Comparison of ENCODE assay signal across 9 cellular contexts in the genomic region with DNA sequence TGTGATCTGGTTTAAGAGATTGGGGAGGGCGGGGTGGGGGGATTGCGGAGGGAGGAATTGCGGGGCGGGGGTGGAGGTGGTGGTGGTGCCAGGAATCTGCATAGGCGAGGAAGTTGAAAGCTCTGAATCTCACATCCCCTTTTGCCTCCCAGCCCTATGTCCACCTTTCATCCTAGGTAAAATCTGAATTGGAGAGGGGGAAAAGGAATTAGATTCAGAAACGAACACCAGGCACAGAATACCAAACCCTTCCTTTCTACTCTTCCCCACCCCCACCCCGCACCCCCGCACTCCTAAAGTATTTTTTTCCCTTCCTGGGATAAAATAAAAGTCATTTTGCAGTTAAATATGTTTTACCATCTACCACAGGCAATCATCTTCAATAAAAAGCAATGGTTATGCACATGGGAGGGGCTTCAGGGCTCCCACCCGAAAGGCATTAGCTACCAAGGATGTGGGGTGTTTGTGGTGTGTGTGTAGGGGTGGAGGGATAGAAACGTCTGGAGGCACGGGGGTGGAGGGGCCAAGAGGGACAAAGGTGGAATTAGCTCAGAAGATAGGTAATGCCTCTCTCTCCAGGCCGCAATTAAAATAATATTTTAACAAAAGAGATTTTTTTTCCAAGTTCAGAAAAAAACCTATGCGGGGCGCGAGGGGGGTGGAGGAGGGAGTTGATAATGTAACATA. TPM values are rescaled to one million over a fixed set of nuclear protein-coding genes. Genes with fewer than 3 reads are reported as not detected.
A peak's percentile ranks its signal among the peaks of the same experiment; 100 is the strongest.
DNase-seq lines count a peak whose midpoint lies in the region; ATAC-seq, FAIRE-seq and TF ChIP-seq lines count a peak whose summit lies in the region.
"Had no signal": no experiment of that assay in that cellular context is flagged by ENCODE, and none has a peak within 500 bp of the region (broad histone marks: within the 10 kb centered on the region; RNA-seq: fewer than 3 reads in every experiment).

No MANE protein-coding gene starts in this region.

- TF ChIP-seq CTCF in H1 (IDR thresholded peaks at IDR 0.05; ENCODE audit: control extremely low read depth in 1 of 3, insufficient read depth in 1 of 3, low read depth in 1 of 3, low read length in 3 of 3) = no peak
- TF ChIP-seq CTCF in ovary (IDR thresholded peaks at IDR 0.05) = no peak

- TF ChIP-seq EP300 in H1 (IDR thresholded peaks at IDR 0.05; ENCODE audit: borderline replicate concordance in 1 of 2, low read depth in 2 of 2, low read length in 2 of 2) (no peak), ovary (IDR thresholded peaks at IDR 0.05) (no peak)

- peaks cover 28% of the 10 kb centered on the region for H3K23me2 ChIP-seq in H1 (ENCODE audit: low read depth, low read length)

- H2BK15ac ChIP-seq in H1 (ENCODE audit: low read length) = no peak overlapping the region

- no peak for TF ChIP-seq RAD21 in H1 (IDR thresholded peaks at IDR 0.05 in 1 of 2, conservative IDR thresholded peaks at IDR 0.05 in 1 of 2; ENCODE audit: low read depth in 2 of 2, low read length in 2 of 2)

- H3K23ac ChIP-seq in H1 (ENCODE audit: insufficient read length) = no peak overlapping the region

- H3K4ac ChIP-seq in H1 (replicated peaks; ENCODE audit: insufficient read length, low read depth, low read length) = no peak overlapping the region

- H2AFZ ChIP-seq in H1 (ENCODE audit: low read length) = no peak overlapping the region

- no peak overlapping the region for H3K56ac ChIP-seq in H1 (replicated peaks; ENCODE audit: insufficient read length, low read depth, low read length)

- POLR2A ChIA-PET in H1 (lab: Charles Lee; ENCODE audit: partially characterized antibody) = interaction anchor here (1.0 to 1.5 kb wide), 9 partner anchors 9 to 1025 kb away, joined by 3 to 7 read pairs (median 4); no protein-coding TSS in a partner anchor

- H4K8ac ChIP-seq in H1 (ENCODE audit: extremely low read depth, insufficient read depth, low read length) = no peak overlapping the region

- no peak for FAIRE-seq in H1 (lab: Jason Lieb, UNC)

- H3K27ac ChIP-seq in H1 (ENCODE audit: low read depth, low read length) = no peak overlapping the region
- peak overlapping the region in 1 of 2 donors; percentile 86 for H3K27ac ChIP-seq in ovary
- H3K27ac ChIP-seq: HL-60 had no signal

- H3K27me3 ChIP-seq in H1 (replicated peaks in 1 of 4; ENCODE audit: control insufficient read depth in 3 of 4, extremely low read depth in 1 of 4, insufficient read depth in 3 of 4, low read length in 3 of 4) (peaks cover 0 to 25% (median 19%) of the 10 kb centered on the region in 4 experiments; a peak in 6 of 7 replicates), ovary (no peaks in the 10 kb centered on the region)

- ATAC-seq in GM18511 (IDR thresholded peaks at IDR 0.05; ENCODE audit: unreplicated experiment) (no peak), GM18517 (IDR thresholded peaks at IDR 0.05; ENCODE audit: unreplicated experiment) (no peak)

- no peak overlapping the region for H2BK120ac ChIP-seq in H1 (replicated peaks; ENCODE audit: low read depth, low read length)

- TF ChIP-seq POLR2A in H1 (IDR thresholded peaks at IDR 0.05; ENCODE audit: control extremely low read depth in 1 of 2, low read depth in 2 of 2, low read length in 2 of 2) = no peak
- TF ChIP-seq POLR2A in ovary (IDR thresholded peaks at IDR 0.05) = no peak

- H4K5ac ChIP-seq in H1 (ENCODE audit: insufficient read length, low read depth, low read length) = no peak overlapping the region

- H4K20me1 ChIP-seq in H1 (replicated peaks in 1 of 2; ENCODE audit: control insufficient read depth in 1 of 2, insufficient read depth in 2 of 2, low read length in 2 of 2) = no peaks in the 10 kb centered on the region

- CTCF ChIA-PET in H1 (lab: Charles Lee; ENCODE audit: partially characterized antibody) = interaction anchor here (0.6 to 5.4 kb wide), 18 partner anchors 11 to 817 kb away, joined by 3 to 32 read pairs (median 3); no protein-coding TSS in a partner anchor

- no peaks in the 10 kb centered on the region for H3K79me2 ChIP-seq in H1 (ENCODE audit: control insufficient read depth in 1 of 2, insufficient read depth in 2 of 2, low read length in 2 of 2)

- H3K36me3 ChIP-seq in ES-I3 (ENCODE audit: insufficient read depth, low read length) (no peaks in the 10 kb centered on the region), H1 (ENCODE audit: control insufficient read depth in 2 of 4, insufficient read depth in 4 of 4, low read length in 3 of 4) (no peaks in the 10 kb centered on the region), ovary (no peaks in the 10 kb centered on the region)

- no peak overlapping the region for H2AK5ac ChIP-seq in H1 (ENCODE audit: low read depth, low read length)

- H3K4me2 ChIP-seq in H1 (ENCODE audit: insufficient read depth in 1 of 2, low read depth in 2 of 2, low read length in 2 of 2) = peak overlapping the region; percentile 94 to 97

- H4K91ac ChIP-seq in H1 (replicated peaks; ENCODE audit: insufficient read length, low read length) = no peak overlapping the region

- H3K9me3 ChIP-seq in ES-I3 (ENCODE audit: control insufficient read depth, insufficient read depth, low read length) (no peaks in the 10 kb centered on the region), H1 (ENCODE audit: insufficient read depth in 2 of 2, low read depth in 1 of 2, low read length in 1 of 2) (no peaks in the 10 kb centered on the region), ovary (no peaks in the 10 kb centered on the region)

- no peak overlapping the region for H2BK20ac ChIP-seq in H1 (ENCODE audit: low read length)

- H3K4me1 ChIP-seq in ES-I3 (ENCODE audit: insufficient read depth, low read length) = peaks cover 13% of the 10 kb centered on the region
- peaks cover 12 to 27% (median 17%) of the 10 kb centered on the region in 4 experiments for H3K4me1 ChIP-seq in H1 (replicated peaks in 1 of 4; ENCODE audit: control insufficient read depth in 3 of 4, insufficient read depth in 4 of 4, low read length in 3 of 4)
- peaks cover 20% of the 10 kb centered on the region for H3K4me1 ChIP-seq in ovary (ENCODE audit: insufficient read depth)

- DNase-seq in NCI-H1694 treated with DMSO at 0.1 percent for 48 hours (lab: John Stamatoyannopoulos, UW) = peak; percentile 41
- no peak for DNase-seq in H1 (ENCODE audit: low read depth in 1 of 2, low spot score in 2 of 2)
- peak in 3 of 5 donors; percentile 24 to 37 (median 33) for DNase-seq in ovary
- no peak for DNase-seq in NCI-H2081 treated with DMSO at 0.1 percent for 48 hours (lab: John Stamatoyannopoulos, UW)
- DNase-seq in hepatic stellate cell (ENCODE audit: low spot score) = no peak

- no peak overlapping the region for H2BK12ac ChIP-seq in H1 (ENCODE audit: low read depth, low read length)

- intact Hi-C loops in ovary (cut with DNase I) = loop anchor here in 3 of 4 donors (5.0 to 10.0 kb wide), 5 partner anchors 491 to 819 kb away; no protein-coding TSS in a partner anchor

- H3K18ac ChIP-seq in H1 (ENCODE audit: extremely low read depth, low read length) = no peak overlapping the region

- WGBS in H1 (ENCODE audit: extremely low coverage in 1 of 2, insufficient coverage in 1 of 2, insufficient read length in 1 of 2, insufficient replicate concordance in 2 of 2, low coverage in 1 of 2, low lambda C conversion rate in 2 of 2, missing lambda C conversion rate in 1 of 2), 2 experiments = 2% methylated on average over 10 of the region's 15 CpGs; no CpG with 5 or more reads in 1 of the 2 experiments
- 1 to 2% (median 2%) methylated on average over 15 of the region's 15 CpGs for WGBS in ovary, 3 donors

- H3K9ac ChIP-seq in ES-I3 (ENCODE audit: low read depth, low read length) = peak overlapping the region; percentile 59; the same call in 1 of the 2 replicates
- no peak overlapping the region for H3K9ac ChIP-seq in H1 (replicated peaks in 1 of 4; ENCODE audit: extremely low read depth in 1 of 4, low read depth in 3 of 4, low read length in 3 of 4)

- no peak overlapping the region for H2BK5ac ChIP-seq in H1 (ENCODE audit: low read depth, low read length)

- H3K4me3 ChIP-seq in H1 (ENCODE audit: extremely low read depth in 1 of 4, insufficient read depth in 2 of 4, low read depth in 3 of 4, low read length in 4 of 4) (peak overlapping the region; percentile 52 to 71 (median 69)), ovary (peak overlapping the region; percentile 80)

- no peaks in the 10 kb centered on the region for H3K79me1 ChIP-seq in H1 (ENCODE audit: low read depth, low read length)

- no peak overlapping the region for H3K14ac ChIP-seq in H1 (ENCODE audit: insufficient read length)

TF ChIP-seq in H1, 55 proteins besides CTCF, POLR2A, EP300 and RAD21 (continues in another document):
- TF ChIP-seq SIRT6 (IDR thresholded peaks at IDR 0.05; ENCODE audit: low read length) = no peak
- TF ChIP-seq SRF (IDR thresholded peaks at IDR 0.05; ENCODE audit: low read depth, low read length) = no peak
- no peak for TF ChIP-seq CBX8 (IDR thresholded peaks at IDR 0.05; ENCODE audit: borderline replicate concordance, low read depth, low read length)
- no peak for TF ChIP-seq PHF8 (conservative IDR thresholded peaks at IDR 0.05; ENCODE audit: low read depth, low read length)
- TF ChIP-seq NRF1 (IDR thresholded peaks at IDR 0.05; ENCODE audit: low read depth, low read length) = no peak
- TF ChIP-seq GABPA (IDR thresholded peaks at IDR 0.05; ENCODE audit: borderline replicate concordance, insufficient read depth, low read length) = no peak
- TF ChIP-seq CHD1 (IDR thresholded peaks at IDR 0.05; ENCODE audit: low read depth, low read length) = no peak
- TF ChIP-seq TAF7 (optimal IDR thresholded peaks at IDR 0.05; ENCODE audit: borderline replicate concordance, low read depth, low read length) = no peak
- TF ChIP-seq, protein P1, sequence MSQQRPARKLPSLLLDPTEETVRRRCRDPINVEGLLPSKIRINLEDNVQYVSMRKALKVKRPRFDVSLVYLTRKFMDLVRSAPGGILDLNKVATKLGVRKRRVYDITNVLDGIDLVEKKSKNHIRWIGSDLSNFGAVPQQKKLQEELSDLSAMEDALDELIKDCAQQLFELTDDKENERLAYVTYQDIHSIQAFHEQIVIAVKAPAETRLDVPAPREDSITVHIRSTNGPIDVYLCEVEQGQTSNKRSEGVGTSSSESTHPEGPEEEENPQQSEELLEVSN (IDR thresholded peaks at IDR 0.05) = no peak
- no peak for TF ChIP-seq EZH2 (IDR thresholded peaks at IDR 0.05; ENCODE audit: low read depth, low read length, severe bottlenecking)
- no peak for TF ChIP-seq SUZ12 (IDR thresholded peaks at IDR 0.05; ENCODE audit: low read length)

RNA-seq across cellular contexts. Expression of gene IGFBP5, which starts 1.8 kb away (rescaled TPM):
- total RNA-seq in H1 (2021; fragmentation: NEBNext Ultra II Directional; extraction: Animal tissue kit (Norgen Biotek cat#: 25700)) = 2.0 and 2.5 TPM in 2 replicates
- 2.2 and 4.4 TPM in 2 replicates for polyA plus RNA-seq in H1 (2011; rRNA removed)
- 2.9 TPM for polyA plus RNA-seq in H1 (2011; cell fraction: cytosol; rRNA removed)
- polyA plus RNA-seq in H1 (2011; cell fraction: nucleus; rRNA removed) = 3.6 TPM
- polyA plus RNA-seq in H1 (2012, experiment 1 of 2) = 1.7 to 2.1 TPM (median 2.0 TPM) in 4 replicates
- polyA plus RNA-seq in H1 (2012, experiment 2 of 2) = 1.0 TPM
- polyA plus RNA-seq in H1 (2013, experiment 1 of 2) = 2.8 TPM
- 3.4 TPM for polyA plus RNA-seq in H1 (2013, experiment 2 of 2)
- polyA minus RNA-seq in H1 (2011; rRNA and poly(A)+ RNA removed) = 2.0 and 3.6 TPM in 2 replicates
- 2.9 TPM for polyA minus RNA-seq in H1 (2011; cell fraction: cytosol; rRNA and poly(A)+ RNA removed)
- 2.8 TPM for polyA minus RNA-seq in H1 (2011; cell fraction: nucleus; rRNA and poly(A)+ RNA removed)
- 1,000 to 10,000 TPM in 6 of 7 donors, 100 to 1,000 TPM in 1; 718 to 3,214 (median 2,824) TPM for total RNA-seq in ovary
- polyA plus RNA-seq in ovary = 1,000 to 10,000 TPM in 1 of 2 donors, 100 to 1,000 TPM in 1; 929 to 1,464 TPM

Comparison
In these comparisons a context has a peak if more than half of its experiments do, and no peak if none do; other contexts are left out.
1. DNase-seq: peak in NCI-H1694 treated with DMSO at 0.1 percent for 48 hours (single experiment) and ovary (3 of 5); none in H1 (0 of 2), NCI-H2081 treated with DMSO at 0.1 percent for 48 hours (single experiment) and hepatic stellate cell (single experiment).
2. RNA of gene IGFBP5, which starts 1.8 kb away (total RNA-seq): 718 to 3,214 TPM in ovary; 2.0 to 2.5 TPM in H1; every median in the first group is over 100 times any median in the second.